In genomic region chr2:33929467-33929866, GRCh38 we compare ENCODE assay signal across 2 cellular contexts.
A peak's percentile ranks its signal among the peaks of the same experiment; 100 is the strongest.
TF ChIP-seq lines count a peak whose summit lies in the region.

No MANE protein-coding gene starts in this region.

TF ChIP-seq in GM12878, 131 proteins besides CTCF, POLR2A, EP300 and RAD21 (continued from another document and continues in another):
- TF ChIP-seq CUX1 (IDR thresholded peaks at IDR 0.05; ENCODE audit: insufficient replicate concordance, low read depth, low read length), result no peak
- TF ChIP-seq YBX1 (IDR thresholded peaks at IDR 0.05), result no peak
- no peak for TF ChIP-seq ZSCAN29 (IDR thresholded peaks at IDR 0.05)
- TF ChIP-seq CBFB (IDR thresholded peaks at IDR 0.05; ENCODE audit: low read depth), result no peak
- TF ChIP-seq RELB (IDR thresholded peaks at IDR 0.05; ENCODE audit: low read depth), result no peak
- TF ChIP-seq CREM (IDR thresholded peaks at IDR 0.05; ENCODE audit: low read depth), result no peak
- no peak for TF ChIP-seq RELA (IDR thresholded peaks at IDR 0.05; ENCODE audit: borderline replicate concordance, partially characterized antibody)
- no peak for TF ChIP-seq SIX5 (IDR thresholded peaks at IDR 0.05; ENCODE audit: low read depth, low read length, severe bottlenecking)
- TF ChIP-seq NFXL1 (IDR thresholded peaks at IDR 0.05; ENCODE audit: borderline replicate concordance), result no peak
- TF ChIP-seq TARDBP (IDR thresholded peaks at IDR 0.05; ENCODE audit: borderline replicate concordance), result no peak
- no peak for TF ChIP-seq SP1 (IDR thresholded peaks at IDR 0.05; ENCODE audit: low read depth, low read length)
- no peak for TF ChIP-seq MEF2A (IDR thresholded peaks at IDR 0.05; ENCODE audit: insufficient read depth, low read depth, low read length)
- TF ChIP-seq PBX3 (IDR thresholded peaks at IDR 0.05; ENCODE audit: insufficient replicate concordance, low read depth, low read length), result peak; percentile 3
- no peak; the same call in 1 of the 2 replicates for TF ChIP-seq MTA2 (IDR thresholded peaks at IDR 0.05; ENCODE audit: low read depth)
- peak; percentile 47; the same call in 1 of the 2 replicates for TF ChIP-seq PKNOX1 (IDR thresholded peaks at IDR 0.05)
- no peak for TF ChIP-seq TCF7 (IDR thresholded peaks at IDR 0.05; ENCODE audit: borderline replicate concordance)

TF ChIP-seq in GM23338, 12 proteins besides CTCF, POLR2A, EP300 and RAD21:
- no peak for TF ChIP-seq ZNF462 (CRISPR knock-in tag; IDR thresholded peaks at IDR 0.05)
- no peak for TF ChIP-seq EZH2phosphoT487 (IDR thresholded peaks at IDR 0.05; ENCODE audit: unreplicated experiment)
- no peak for TF ChIP-seq ETS1 (IDR thresholded peaks at IDR 0.05)
- TF ChIP-seq JUNB (IDR thresholded peaks at IDR 0.05; ENCODE audit: unreplicated experiment), result no peak
- TF ChIP-seq CREB1 (CRISPR knock-in tag; IDR thresholded peaks at IDR 0.05; ENCODE audit: low read depth), result no peak
- TF ChIP-seq POLR2AphosphoS5 (IDR thresholded peaks at IDR 0.05; ENCODE audit: low read depth), result no peak
- TF ChIP-seq REST (IDR thresholded peaks at IDR 0.05; ENCODE audit: unreplicated experiment), result no peak
- no peak for TF ChIP-seq NANOG (IDR thresholded peaks at IDR 0.05; ENCODE audit: borderline replicate concordance)
- no peak for TF ChIP-seq ZNF331 (CRISPR knock-in tag; IDR thresholded peaks at IDR 0.05; ENCODE audit: low read depth)
- TF ChIP-seq ZNF114 (CRISPR knock-in tag; IDR thresholded peaks at IDR 0.05), result no peak
